Comparison of ENCODE assay signal across 8 cellular contexts in the genomic region with DNA sequence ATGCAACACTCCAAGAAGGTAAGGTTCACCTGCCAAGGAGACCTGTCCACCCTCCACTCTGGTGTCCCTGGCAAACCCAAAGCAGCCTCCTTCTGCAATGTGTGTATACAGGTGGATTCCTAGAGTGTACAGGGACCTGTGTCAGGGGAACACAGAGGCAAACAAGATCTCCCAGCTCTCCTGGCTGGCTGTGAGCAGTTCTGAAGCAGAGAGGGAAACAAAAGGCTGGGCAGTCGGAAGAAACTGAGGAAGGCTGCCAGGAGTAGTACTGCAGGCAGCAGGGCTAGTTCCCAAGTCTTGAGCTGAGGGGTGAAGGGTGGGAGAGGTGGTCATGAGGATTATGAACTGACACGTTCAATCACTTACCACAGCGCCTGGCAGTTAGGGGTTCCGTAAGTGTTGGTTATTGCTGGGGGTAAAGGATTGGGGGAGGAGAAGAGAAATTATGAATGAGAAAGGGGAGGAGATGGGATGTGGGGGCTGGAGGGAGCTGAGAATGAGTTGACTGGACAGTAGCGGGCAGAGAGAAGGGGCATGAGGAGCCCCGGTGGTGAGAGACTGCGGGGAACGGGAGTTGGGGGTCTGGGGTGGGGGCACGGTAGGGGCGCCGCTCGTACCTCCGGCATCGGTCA. TPM values are rescaled to one million over a fixed set of nuclear protein-coding genes. Genes with fewer than 3 reads are reported as not detected.
DNase-seq lines count a peak whose midpoint lies in the region; FAIRE-seq and TF ChIP-seq lines count a peak whose summit lies in the region.

No MANE protein-coding gene starts in this region.

- FAIRE-seq in D721Med (lab: Jason Lieb, UNC): no peak

- peaks cover 6% of the 10 kb centered on the region for H4K20me1 ChIP-seq in smooth muscle cell (ENCODE audit: low read depth)

- H3K9me3 ChIP-seq in iPS-18c (ENCODE audit: control insufficient read depth, insufficient read depth, low read length): no peaks in the 10 kb centered on the region
- no peaks in the 10 kb centered on the region for H3K9me3 ChIP-seq in smooth muscle cell (replicated peaks; ENCODE audit: low read depth)

- no peak for TF ChIP-seq CTCF in smooth muscle cell (IDR thresholded peaks at IDR 0.05; ENCODE audit: borderline replicate concordance, insufficient read depth, poor library complexity, severe bottlenecking)
- no peak for TF ChIP-seq CTCF in D721Med (IDR thresholded peaks at IDR 0.05; ENCODE audit: insufficient read depth, missing control alignments)

- no peaks in the 10 kb centered on the region for H3F3A ChIP-seq in smooth muscle cell (ENCODE audit: low read depth)

- H3K36me3 Mint-ChIP-seq in activated naive CD4-positive, alpha-beta T cell treated with anti-CD3 and anti-CD28 coated beads, Interleukin-2, amount 10 ng/mL, durations not matched to agents 7 days and 5 days: peaks cover 20% of the 10 kb centered on the region

- peak overlapping the region; percentile 75 for H2AFZ ChIP-seq in smooth muscle cell (ENCODE audit: low read depth)

- CTCF ChIA-PET in activated naive CD4-positive, alpha-beta T cell treated with anti-CD3 and anti-CD28 coated beads, Interleukin-2, amount 10 ng/mL, durations not matched to agents 7 days and 5 days (lab: Charles Lee): no interaction called here

- no peaks in the 10 kb centered on the region for H3K9me3 Mint-ChIP-seq in activated naive CD4-positive, alpha-beta T cell treated with anti-CD3 and anti-CD28 coated beads, Interleukin-2, amount 10 ng/mL, durations not matched to agents 7 days and 5 days

- H3K36me3 ChIP-seq in smooth muscle cell (ENCODE audit: low read depth): peaks cover 6% of the 10 kb centered on the region

- H3K4me1 Mint-ChIP-seq in activated naive CD4-positive, alpha-beta T cell treated with anti-CD3 and anti-CD28 coated beads, Interleukin-2, amount 10 ng/mL, durations not matched to agents 7 days and 5 days: peaks cover 37% of the 10 kb centered on the region

- H3K27ac ChIP-seq in smooth muscle cell (ENCODE audit: low read depth): peak overlapping the region; percentile 26

- H3K4me1 ChIP-seq in smooth muscle cell (ENCODE audit: low read depth): peaks cover 7% of the 10 kb centered on the region

- H3K4me3 ChIP-seq in iPS-18c (ENCODE audit: insufficient read depth, low read depth, low read length) (peak overlapping the region; percentile 89), smooth muscle cell (peak overlapping the region; percentile 90)

- H3K27ac Mint-ChIP-seq in activated naive CD4-positive, alpha-beta T cell treated with anti-CD3 and anti-CD28 coated beads, Interleukin-2, amount 10 ng/mL, durations not matched to agents 7 days and 5 days: peak overlapping the region; percentile 80

- DNase-seq in activated naive CD4-positive, alpha-beta T cell treated with anti-CD3 and anti-CD28 coated beads, Interleukin-2, amount 10 ng/mL, durations not matched to agents 7 days and 5 days: no peak
- DNase-seq in activated naive CD4-positive, alpha-beta T cell treated with anti-CD3 and anti-CD28 coated beads, Interleukin-2, amount 50 U/mL, for 16 hours: no peak
- DNase-seq in activated T-cell treated with anti-CD3 and anti-CD28 coated beads, Interleukin-2, amount 50 U/mL, for 48 hours: peak; percentile 30 to 45
- no peak for DNase-seq in smooth muscle cell (lab: John Stamatoyannopoulos, UW; ENCODE audit: unreplicated experiment)
- DNase-seq in D721Med (ENCODE audit: insufficient read length, low spot score): no peak
- DNase-seq in SIG-M5 (lab: John Stamatoyannopoulos, UW): no peak
- no peak for DNase-seq in stimulated activated naive CD4-positive, alpha-beta T cell (lab: John Stamatoyannopoulos, UW)

- H3K4me2 ChIP-seq in smooth muscle cell: peak overlapping the region; percentile 88

- peak overlapping the region; percentile 90 for H3K9ac ChIP-seq in smooth muscle cell (ENCODE audit: low read depth)

- H3K79me2 ChIP-seq in smooth muscle cell (ENCODE audit: low read depth): peaks cover 32% of the 10 kb centered on the region

- H3K27me3 ChIP-seq in smooth muscle cell (ENCODE audit: low read depth): no peaks in the 10 kb centered on the region

- peaks cover 4% of the 10 kb centered on the region for H3K27me3 Mint-ChIP-seq in activated naive CD4-positive, alpha-beta T cell treated with anti-CD3 and anti-CD28 coated beads, Interleukin-2, amount 10 ng/mL, durations not matched to agents 7 days and 5 days

- 4% methylated on average over 14 of the region's 14 CpGs for WGBS in smooth muscle cell (ENCODE audit: low lambda C conversion rate)

- peak overlapping the region; percentile 81 for H3K4me3 Mint-ChIP-seq in activated naive CD4-positive, alpha-beta T cell treated with anti-CD3 and anti-CD28 coated beads, Interleukin-2, amount 10 ng/mL, durations not matched to agents 7 days and 5 days

RNA-seq across cellular contexts. Expression of gene KCTD13, which starts 0.7 kb away (rescaled TPM):
- 8.0 and 16.3 TPM in 2 replicates for total RNA-seq in smooth muscle cell
- polyA plus RNA-seq in smooth muscle cell: 23.6 and 30.5 TPM in 2 replicates

RNA-seq across cellular contexts. Expression of gene ASPHD1, which starts 25.0 kb away (rescaled TPM):
- total RNA-seq in smooth muscle cell: 4.1 and 7.1 TPM in 2 replicates
- 26.1 and 28.8 TPM in 2 replicates for polyA plus RNA-seq in smooth muscle cell

RNA-seq across cellular contexts. Expression of gene SEZ6L2, which starts 25.9 kb away (rescaled TPM):
- 23.8 and 178 TPM in 2 replicates for total RNA-seq in smooth muscle cell
- 37.5 and 46.1 TPM in 2 replicates for polyA plus RNA-seq in smooth muscle cell

RNA-seq across cellular contexts. Expression of gene TMEM219, which starts 36.6 kb away (rescaled TPM):
- 99.2 and 107 TPM in 2 replicates for total RNA-seq in smooth muscle cell
- 176 and 186 TPM in 2 replicates for polyA plus RNA-seq in smooth muscle cell

RNA-seq across cellular contexts. Expression of gene TAOK2, which starts 48.4 kb away (rescaled TPM):
- 26.2 and 26.8 TPM in 2 replicates for total RNA-seq in smooth muscle cell
- polyA plus RNA-seq in smooth muscle cell: 26.0 TPM in 2 replicates

Comparison
In these comparisons a context has a peak if more than half of its experiments do, and no peak if none do; other contexts are left out.
1. DNase-seq: peak in activated T-cell treated with anti-CD3 and anti-CD28 coated beads, Interleukin-2, amount 50 U/mL, for 48 hours (2 of 2); none in activated naive CD4-positive, alpha-beta T cell treated with anti-CD3 and anti-CD28 coated beads, Interleukin-2, amount 10 ng/mL, durations not matched to agents 7 days and 5 days (single experiment), activated naive CD4-positive, alpha-beta T cell treated with anti-CD3 and anti-CD28 coated beads, Interleukin-2, amount 50 U/mL, for 16 hours (single experiment), smooth muscle cell (single experiment), D721Med (single experiment), SIG-M5 (single experiment) and stimulated activated naive CD4-positive, alpha-beta T cell (0 of 6).